In genomic region chr3:42872718-42873117, GRCh38 we compare ENCODE assay signal across 27 cellular contexts. TPM values are rescaled to one million over a fixed set of nuclear protein-coding genes. Genes with fewer than 3 reads are reported as not detected.
"Had no signal": no experiment of that assay in that cellular context is flagged by ENCODE, and none has a peak within 500 bp of the region (broad histone marks: within the 10 kb centered on the region; RNA-seq: fewer than 3 reads in every experiment).

No MANE protein-coding gene starts in this region.

- H3K36me3 ChIP-seq: adrenal gland, SJCRH30, stomach, upper lobe of left lung had no signal

- DNase-seq: activated CD4-positive, CD25-positive, alpha-beta regulatory T cell treated with anti-CD3 and anti-CD28 coated beads, Interleukin-2, amount 50 U/mL, for 72 hours; activated CD8-positive, alpha-beta memory T cell treated with anti-CD3 and anti-CD28 coated beads for 24 hours; activated CD8-positive, alpha-beta memory T cell treated with anti-CD3 and anti-CD28 coated beads, Interleukin-2, amount 50 U/mL, for 48 hours; activated gamma-delta T cell; activated T-cell treated with anti-CD3 and anti-CD28 coated beads, Interleukin-2, amount 50 U/mL, for 48 hours; adrenal gland; dermis blood vessel endothelial cell; effector memory CD8-positive, alpha-beta T cell; foreskin melanocyte; glutamatergic neuron; hypothalamus; mesenchymal stem cell; naive thymus-derived CD4-positive, alpha-beta T cell; retina; SJCRH30; stomach; SW 1271; T-helper 2 cell; testis; upper lobe of left lung had no signal

- H3K4me3 ChIP-seq: adrenal gland, SJCRH30, stomach, testis, upper lobe of left lung had no signal

- H3K27me3 ChIP-seq: adrenal gland, SJCRH30, stomach, testis, upper lobe of left lung had no signal

- H3K27ac Mint-ChIP-seq: activated naive CD4-positive, alpha-beta T cell treated with anti-CD3 and anti-CD28 coated beads, Interleukin-2, amount 50 U/mL, for 72 hours; effector memory CD8-positive, alpha-beta T cell had no signal

- H3K4me3 Mint-ChIP-seq: effector memory CD8-positive, alpha-beta T cell; naive thymus-derived CD4-positive, alpha-beta T cell had no signal

- H3K9me3 ChIP-seq: adrenal gland, SJCRH30, stomach, testis, upper lobe of left lung had no signal

- H3K9me3 Mint-ChIP-seq: activated naive CD4-positive, alpha-beta T cell treated with anti-CD3 and anti-CD28 coated beads, Interleukin-2, amount 50 U/mL, for 72 hours; effector memory CD8-positive, alpha-beta T cell had no signal

- H3K27ac ChIP-seq: adrenal gland, SJCRH30, stomach, testis, upper lobe of left lung, VCaP had no signal

- H3K36me3 Mint-ChIP-seq: activated naive CD4-positive, alpha-beta T cell treated with anti-CD3 and anti-CD28 coated beads, Interleukin-2, amount 50 U/mL, for 72 hours; naive thymus-derived CD4-positive, alpha-beta T cell had no signal

- H3K4me1 ChIP-seq: SJCRH30, upper lobe of left lung had no signal

- ATAC-seq: activated naive CD4-positive, alpha-beta T cell treated with anti-CD3 and anti-CD28 coated beads, Interleukin-2, amount 50 U/mL, for 72 hours; effector memory CD8-positive, alpha-beta T cell; naive thymus-derived CD4-positive, alpha-beta T cell had no signal

RNA-seq across cellular contexts. Expression of gene CYP8B1, which starts 3.0 kb away (rescaled TPM):
- total RNA-seq: activated naive CD4-positive, alpha-beta T cell treated with anti-CD3 and anti-CD28 coated beads, Interleukin-2, amount 50 U/mL, for 72 hours; astrocyte; cardiac septum; dermis blood vessel endothelial cell; lower leg skin; naive thymus-derived CD4-positive, alpha-beta T cell; SJCRH30; skeletal muscle tissue; stomach; testis had no signal
- polyA plus RNA-seq: keratinocyte; naive thymus-derived CD4-positive, alpha-beta T cell had no signal

RNA-seq across cellular contexts. Expression of gene ZNF662, which starts 33.2 kb away (rescaled TPM):
- total RNA-seq: SJCRH30 had no signal
